Comparison of ENCODE assay signal across 8 cellular contexts in genomic region chr5:72598461-72599433, GRCh38.
DNase-seq lines count a peak whose midpoint lies in the region.

No MANE protein-coding gene starts in this region.

- H3K27me3 ChIP-seq in SJCRH30 (no peaks in the 10 kb centered on the region), skeletal muscle tissue (ENCODE audit: control insufficient read depth in 3 of 3, insufficient read depth in 3 of 3, low read length in 3 of 3) (no peaks in the 10 kb centered on the region)

- peaks cover 10% of the 10 kb centered on the region for H3K9me3 ChIP-seq in SJCRH30 (replicated peaks)
- H3K9me3 ChIP-seq in skeletal muscle tissue (ENCODE audit: control insufficient read depth in 3 of 3, low read length in 3 of 3) = no peaks in the 10 kb centered on the region

- H3K9ac ChIP-seq in skeletal muscle tissue (ENCODE audit: low read depth in 1 of 3, low read length in 3 of 3) = no peak overlapping the region

- H3K27ac ChIP-seq in SJCRH30 (peak overlapping the region; percentile 48; the same call in 1 of the 2 replicates), skeletal muscle tissue (ENCODE audit: low read depth, low read length) (peak overlapping the region; percentile 77)

- H3K4me1 ChIP-seq in SJCRH30 = peaks cover 16% of the 10 kb centered on the region
- peaks cover 14 to 24% (median 20%) of the 10 kb centered on the region in 3 donors for H3K4me1 ChIP-seq in skeletal muscle tissue (ENCODE audit: control insufficient read depth in 3 of 3, insufficient read depth in 3 of 3, low read length in 3 of 3)

- DNase-seq in HCEC 1CT = peak; percentile 79
- peak; percentile 24 to 33 for DNase-seq in SJCRH30
- peak; percentile 39 for DNase-seq in fibroblast of the conjunctiva (ENCODE audit: low read depth)
- no peak for DNase-seq in activated effector memory CD4-positive, alpha-beta T cell treated with Interleukin-2 at 50 U/mL for 16 hours
- DNase-seq in effector CD8-positive, alpha-beta T cell (lab: John Stamatoyannopoulos, UW) = no peak
- DNase-seq in NCI-H146 (lab: John Stamatoyannopoulos, UW) = no peak
- DNase-seq in NCI-H2107 treated with DMSO at 0.1 percent for 48 hours (lab: John Stamatoyannopoulos, UW; ENCODE audit: unreplicated experiment) = no peak

- H3K36me3 ChIP-seq in SJCRH30 (no peaks in the 10 kb centered on the region), skeletal muscle tissue (ENCODE audit: control insufficient read depth in 3 of 3, insufficient read depth in 3 of 3, low read length in 3 of 3) (no peaks in the 10 kb centered on the region)

- H3K4me3 ChIP-seq in SJCRH30 = no peak overlapping the region
- no peak overlapping the region for H3K4me3 ChIP-seq in skeletal muscle tissue (ENCODE audit: low read length in 3 of 3)

Comparison
In these comparisons a context has a peak if more than half of its experiments do, and no peak if none do; other contexts are left out.
1. DNase-seq: peak in HCEC 1CT (single experiment), SJCRH30 (2 of 2) and fibroblast of the conjunctiva (single experiment); none in activated effector memory CD4-positive, alpha-beta T cell treated with Interleukin-2 at 50 U/mL for 16 hours (single experiment), effector CD8-positive, alpha-beta T cell (single experiment), NCI-H146 (single experiment) and NCI-H2107 treated with DMSO at 0.1 percent for 48 hours (single experiment).